19 cellular contexts compared by ENCODE assay signal in genomic region chr5:56085205-56085604, GRCh38.
A peak's percentile ranks its signal among the peaks of the same experiment; 100 is the strongest.
DNase-seq lines count a peak whose midpoint lies in the region; ATAC-seq and TF ChIP-seq lines count a peak whose summit lies in the region.
"Had no signal": no experiment of that assay in that cellular context is flagged by ENCODE, and none has a peak within 500 bp of the region (broad histone marks: within the 10 kb centered on the region; RNA-seq: fewer than 3 reads in every experiment).

No MANE protein-coding gene starts in this region.

- no peak overlapping the region for H3K4me3 ChIP-seq in adrenal gland
- H3K4me3 ChIP-seq in fibroblast of the aortic adventitia (ENCODE audit: low read depth, low read length) = no peak overlapping the region
- H3K4me3 ChIP-seq: skin epidermis had no signal

- H3K27me3 ChIP-seq in adrenal gland = no peaks in the 10 kb centered on the region

- DNase-seq in A172 (ENCODE audit: low spot score) (peak; percentile 76), ELR (ENCODE audit: low read depth) (peak; percentile 15), adrenal gland (peak in 1 of 7 donors; percentile 21), fibroblast of the aortic adventitia (ENCODE audit: low read depth) (peak; percentile 57), NCI-H1417 treated with DMSO at 0.1 percent for 48 hours (lab: John Stamatoyannopoulos, UW) (no peak), COLO668 (lab: John Stamatoyannopoulos, UW; ENCODE audit: unreplicated experiment) (no peak)
- no peak for DNase-seq in activated CD4-positive, alpha-beta T cell treated with anti-CD3 and anti-CD28 coated beads for 1 hour
- DNase-seq: activated CD4-positive, alpha-beta T cell treated with anti-CD3 and anti-CD28 coated beads for 36 hours; activated naive CD8-positive, alpha-beta T cell treated with anti-CD3 and anti-CD28 coated beads, Interleukin-2, amount 10 ng/mL, durations not matched to agents 7 days and 5 days; DMS79; NCI-H1048; NCI-H187 treated with DMSO at 0.1 percent for 48 hours; NCI-H345; SIG-M5; stimulated activated naive CD4-positive, alpha-beta T cell treated with Interleukin-2 at 50 U/mL for 16 hours; T-cell had no signal

- TF ChIP-seq POLR2A in adrenal gland (IDR thresholded peaks at IDR 0.05) = no peak

- H3K4me1 ChIP-seq in adrenal gland (replicated peaks in 1 of 2) = peaks cover 22 to 38% of the 10 kb centered on the region in 2 donors

- WGBS in adrenal gland, 4 donors = 11 to 22% (median 16%) methylated on average over 4 of the region's 4 CpGs

- TF ChIP-seq CTCF in adrenal gland (IDR thresholded peaks at IDR 0.05) (no peak), fibroblast of the aortic adventitia (IDR thresholded peaks at IDR 0.05; ENCODE audit: insufficient read depth, low read length) (no peak)

- intact Hi-C loops in adrenal gland (cut with DNase I) = no loop called here

- no peak for ATAC-seq in HG02870 (IDR thresholded peaks at IDR 0.05; ENCODE audit: unreplicated experiment)
- ATAC-seq: activated CD4-positive, alpha-beta T cell treated with anti-CD3 and anti-CD28 coated beads for 36 hours; T-cell had no signal

- H3K36me3 ChIP-seq in adrenal gland (replicated peaks in 1 of 2) = no peaks in the 10 kb centered on the region
- H3K36me3 ChIP-seq: neutrophil had no signal

- H3K9me3 ChIP-seq in adrenal gland (replicated peaks in 1 of 3) = no peaks in the 10 kb centered on the region
- H3K9me3 ChIP-seq: neutrophil had no signal

- H3K27ac ChIP-seq in adrenal gland = peak overlapping the region in 4 of 5 donors; percentile 49 to 74 (median 63)
- H3K27ac ChIP-seq: neutrophil, skin epidermis had no signal

Comparison
In these comparisons a context has a peak if more than half of its experiments do, and no peak if none do; other contexts are left out.
1. DNase-seq: peak in A172 (single experiment), ELR (single experiment) and fibroblast of the aortic adventitia (single experiment); none in activated CD4-positive, alpha-beta T cell treated with anti-CD3 and anti-CD28 coated beads for 1 hour (single experiment), NCI-H1417 treated with DMSO at 0.1 percent for 48 hours (single experiment) and COLO668 (single experiment).